Comparison of ENCODE assay signal across 1 cellular context in the genomic region with DNA sequence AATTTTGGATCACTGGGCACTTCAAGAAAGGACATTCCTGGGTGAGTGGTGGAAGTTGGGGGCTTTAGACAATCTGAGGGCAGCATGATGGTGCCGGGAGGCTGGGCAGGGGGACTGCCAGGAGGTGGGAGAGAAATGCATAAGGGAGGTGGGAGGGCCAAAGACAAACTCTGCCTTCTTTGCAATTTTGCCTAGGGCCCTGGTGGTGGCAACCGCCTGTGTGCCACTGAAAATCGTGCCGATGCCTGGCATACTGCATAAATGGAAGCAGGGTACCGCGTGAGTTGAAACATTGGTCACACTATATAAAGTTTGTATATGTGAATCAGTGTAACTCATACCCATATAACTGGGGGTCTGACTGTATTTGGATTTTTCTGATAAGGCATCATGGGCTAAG.
TF ChIP-seq lines count a peak whose summit lies in the region.

No MANE protein-coding gene starts in this region.

TF ChIP-seq in GM12878, 131 proteins besides CTCF, POLR2A, EP300 and RAD21:
- no peak for TF ChIP-seq CREB1 (IDR thresholded peaks at IDR 0.05; ENCODE audit: low read depth)
- no peak for TF ChIP-seq IKZF2 (IDR thresholded peaks at IDR 0.05)
- TF ChIP-seq, protein P1, sequence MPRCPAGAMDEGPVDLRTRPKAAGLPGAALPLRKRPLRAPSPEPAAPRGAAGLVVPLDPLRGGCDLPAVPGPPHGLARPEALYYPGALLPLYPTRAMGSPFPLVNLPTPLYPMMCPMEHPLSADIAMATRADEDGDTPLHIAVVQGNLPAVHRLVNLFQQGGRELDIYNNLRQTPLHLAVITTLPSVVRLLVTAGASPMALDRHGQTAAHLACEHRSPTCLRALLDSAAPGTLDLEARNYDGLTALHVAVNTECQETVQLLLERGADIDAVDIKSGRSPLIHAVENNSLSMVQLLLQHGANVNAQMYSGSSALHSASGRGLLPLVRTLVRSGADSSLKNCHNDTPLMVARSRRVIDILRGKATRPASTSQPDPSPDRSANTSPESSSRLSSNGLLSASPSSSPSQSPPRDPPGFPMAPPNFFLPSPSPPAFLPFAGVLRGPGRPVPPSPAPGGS (IDR thresholded peaks at IDR 0.05; ENCODE audit: borderline replicate concordance, insufficient read depth, low read depth, low read length, poor library complexity, severe bottlenecking) = no peak
- TF ChIP-seq MEF2A (IDR thresholded peaks at IDR 0.05; ENCODE audit: insufficient read depth, low read depth, low read length) = no peak
- TF ChIP-seq, protein P2, sequence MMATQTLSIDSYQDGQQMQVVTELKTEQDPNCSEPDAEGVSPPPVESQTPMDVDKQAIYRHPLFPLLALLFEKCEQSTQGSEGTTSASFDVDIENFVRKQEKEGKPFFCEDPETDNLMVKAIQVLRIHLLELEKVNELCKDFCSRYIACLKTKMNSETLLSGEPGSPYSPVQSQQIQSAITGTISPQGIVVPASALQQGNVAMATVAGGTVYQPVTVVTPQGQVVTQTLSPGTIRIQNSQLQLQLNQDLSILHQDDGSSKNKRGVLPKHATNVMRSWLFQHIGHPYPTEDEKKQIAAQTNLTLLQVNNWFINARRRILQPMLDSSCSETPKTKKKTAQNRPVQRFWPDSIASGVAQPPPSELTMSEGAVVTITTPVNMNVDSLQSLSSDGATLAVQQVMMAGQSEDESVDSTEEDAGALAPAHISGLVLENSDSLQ (IDR thresholded peaks at IDR 0.05) = no peak
- TF ChIP-seq, protein P3, sequence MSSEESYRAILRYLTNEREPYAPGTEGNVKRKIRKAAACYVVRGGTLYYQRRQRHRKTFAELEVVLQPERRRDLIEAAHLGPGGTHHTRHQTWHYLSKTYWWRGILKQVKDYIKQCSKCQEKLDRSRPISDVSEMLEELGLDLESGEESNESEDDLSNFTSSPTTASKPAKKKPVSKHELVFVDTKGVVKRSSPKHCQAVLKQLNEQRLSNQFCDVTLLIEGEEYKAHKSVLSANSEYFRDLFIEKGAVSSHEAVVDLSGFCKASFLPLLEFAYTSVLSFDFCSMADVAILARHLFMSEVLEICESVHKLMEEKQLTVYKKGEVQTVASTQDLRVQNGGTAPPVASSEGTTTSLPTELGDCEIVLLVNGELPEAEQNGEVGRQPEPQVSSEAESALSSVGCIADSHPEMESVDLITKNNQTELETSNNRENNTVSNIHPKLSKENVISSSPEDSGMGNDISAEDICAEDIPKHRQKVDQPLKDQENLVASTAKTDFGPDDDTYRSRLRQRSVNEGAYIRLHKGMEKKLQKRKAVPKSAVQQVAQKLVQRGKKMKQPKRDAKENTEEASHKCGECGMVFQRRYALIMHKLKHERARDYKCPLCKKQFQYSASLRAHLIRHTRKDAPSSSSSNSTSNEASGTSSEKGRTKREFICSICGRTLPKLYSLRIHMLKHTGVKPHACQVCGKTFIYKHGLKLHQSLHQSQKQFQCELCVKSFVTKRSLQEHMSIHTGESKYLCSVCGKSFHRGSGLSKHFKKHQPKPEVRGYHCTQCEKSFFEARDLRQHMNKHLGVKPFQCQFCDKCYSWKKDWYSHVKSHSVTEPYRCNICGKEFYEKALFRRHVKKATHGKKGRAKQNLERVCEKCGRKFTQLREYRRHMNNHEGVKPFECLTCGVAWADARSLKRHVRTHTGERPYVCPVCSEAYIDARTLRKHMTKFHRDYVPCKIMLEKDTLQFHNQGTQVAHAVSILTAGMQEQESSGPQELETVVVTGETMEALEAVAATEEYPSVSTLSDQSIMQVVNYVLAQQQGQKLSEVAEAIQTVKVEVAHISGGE (CRISPR knock-in tag; IDR thresholded peaks at IDR 0.05) = no peak
TF ChIP-seq in GM12878: peak in this region for 0.
